8 cellular contexts compared by ENCODE assay signal in genomic region chr9:72363226-72363625, GRCh38. TPM values are rescaled to one million over a fixed set of nuclear protein-coding genes. Genes with fewer than 3 reads are reported as not detected.
DNase-seq lines count a peak whose midpoint lies in the region; ATAC-seq and TF ChIP-seq lines count a peak whose summit lies in the region.

No MANE protein-coding gene starts in this region.

- ATAC-seq in activated T-cell treated with anti-CD3 and anti-CD28 coated beads, Interleukin-2, amount 50 U/mL, for 72 hours (replicated peaks in 1 of 2) = no peak

- H3K4me1 ChIP-seq in liver (ENCODE audit: control insufficient read depth in 4 of 4, insufficient read depth in 4 of 4, low read length in 3 of 4) (peaks cover 4 to 41% (median 26%) of the 10 kb centered on the region in 4 donors), tibial artery (peaks cover 0 to 45% (median 26%) of the 10 kb centered on the region in 4 donors)

- TF ChIP-seq RAD21 in liver (IDR thresholded peaks at IDR 0.05) = no peak

- H3K27ac ChIP-seq in angular gyrus (ENCODE audit: low read depth, low read length) (peak overlapping the region; percentile 100), liver (ENCODE audit: low read depth in 1 of 2, low read length in 2 of 2) (peak overlapping the region; percentile 98 to 99), tibial artery (peak overlapping the region; percentile 99 to 100)

- H3K27me3 ChIP-seq in liver (ENCODE audit: control insufficient read depth in 4 of 4, insufficient read depth in 4 of 4, low read length in 3 of 4) (no peaks in the 10 kb centered on the region), tibial artery (no peaks in the 10 kb centered on the region)

- 1% methylated on average over 2 of the region's 2 CpGs for WGBS in liver

- H3K36me3 ChIP-seq in liver (ENCODE audit: control insufficient read depth in 4 of 4, insufficient read depth in 3 of 4, low read depth in 1 of 4, low read length in 3 of 4) (peaks cover 0 to 28% (median 12%) of the 10 kb centered on the region in 4 donors), tibial artery (peaks cover 18 to 42% (median 39%) of the 10 kb centered on the region in 3 donors)

- H3K9me3 Mint-ChIP-seq in activated T-cell treated with anti-CD3 and anti-CD28 coated beads, Interleukin-2, amount 50 U/mL, for 72 hours = no peaks in the 10 kb centered on the region

- peak overlapping the region; percentile 90 to 98 for H3K9ac ChIP-seq in liver (ENCODE audit: low read depth in 1 of 2, low read length in 2 of 2)

- H3K4me3 ChIP-seq in liver (ENCODE audit: low read depth in 1 of 3, low read length in 3 of 3) = peak overlapping the region; percentile 87 to 99 (median 90)
- H3K4me3 ChIP-seq in tibial artery = peak overlapping the region; percentile 89 to 97

- TF ChIP-seq CTCF in liver (IDR thresholded peaks at IDR 0.05; ENCODE audit: low read depth, low read length, missing input control) (no peak), tibial artery (IDR thresholded peaks at IDR 0.05) (peak in 1 of 2 experiments; percentile 0)

- no peaks in the 10 kb centered on the region for H3K27me3 Mint-ChIP-seq in activated T-cell treated with anti-CD3 and anti-CD28 coated beads, Interleukin-2, amount 50 U/mL, for 72 hours (ENCODE audit: low read depth)

- H3K9me3 ChIP-seq in liver (ENCODE audit: control insufficient read depth in 4 of 4, low read length in 3 of 4) (no peaks in the 10 kb centered on the region), tibial artery (no peaks in the 10 kb centered on the region)

- H3K27ac Mint-ChIP-seq in activated T-cell treated with anti-CD3 and anti-CD28 coated beads, Interleukin-2, amount 50 U/mL, for 72 hours = peak overlapping the region; percentile 98

- intact Hi-C loops in tibial artery (cut with DNase I; ENCODE audit: low total_unique reads) = loop anchor here (5.0 to 10.0 kb wide), 2 partner anchors 232 to 1951 kb away; partner anchors contain the start of gene KLF9

- H3K36me3 Mint-ChIP-seq in activated T-cell treated with anti-CD3 and anti-CD28 coated beads, Interleukin-2, amount 50 U/mL, for 72 hours (ENCODE audit: insufficient read depth in 2 of 2) = peaks cover 10 to 21% of the 10 kb centered on the region in 2 donors

- H3K4me1 Mint-ChIP-seq in activated T-cell treated with anti-CD3 and anti-CD28 coated beads, Interleukin-2, amount 50 U/mL, for 72 hours (ENCODE audit: low read depth) = peaks cover 61% of the 10 kb centered on the region

- peak overlapping the region; percentile 94 to 98 for H3K4me3 Mint-ChIP-seq in activated T-cell treated with anti-CD3 and anti-CD28 coated beads, Interleukin-2, amount 50 U/mL, for 72 hours

- no peak for DNase-seq in activated T-cell treated with anti-CD3 and anti-CD28 coated beads, Interleukin-2, amount 50 U/mL, for 72 hours
- DNase-seq in activated T-cell treated with anti-CD3 and anti-CD28 coated beads, Interleukin-2, amount 50 U/mL, for 48 hours = no peak
- no peak for DNase-seq in tibial artery
- DNase-seq in stimulated activated CD4-positive, alpha-beta T cell treated with anti-CD3 and anti-CD28 coated beads, Interleukin-4, amount 100 ng/mL, for 1 hour = no peak
- no peak for DNase-seq in GM19240 (ENCODE audit: insufficient read length, low spot score)
- no peak for DNase-seq in NCI-H510A treated with DMSO at 0.1 percent for 48 hours (lab: John Stamatoyannopoulos, UW)

TF ChIP-seq in liver, 16 proteins besides CTCF, POLR2A, EP300 and RAD21:
- TF ChIP-seq EGR1 (IDR thresholded peaks at IDR 0.05; ENCODE audit: low read depth in 2 of 2) (no peak), ATF3 (IDR thresholded peaks at IDR 0.05) (peak; percentile 22)

RNA-seq across cellular contexts. Expression of gene ZFAND5, which starts 1.8 kb away (rescaled TPM):
- 100 to 1,000 TPM; 116 to 117 TPM for total RNA-seq in activated T-cell treated with anti-CD3 and anti-CD28 coated beads, Interleukin-2, amount 50 U/mL, for 72 hours
- 100 to 1,000 TPM in 1 of 2 donors, 10 to 100 TPM in 1; 71.4 to 119 TPM for total RNA-seq in liver
- polyA plus RNA-seq in liver = 10 to 100 TPM; 45.6 to 52.3 TPM
